Comparison of ENCODE assay signal across 8 cellular contexts in genomic region chr9:136849038-136849959, GRCh38. TPM values are rescaled to one million over a fixed set of nuclear protein-coding genes. Genes with fewer than 3 reads are reported as not detected.
DNase-seq lines count a peak whose midpoint lies in the region; ATAC-seq and TF ChIP-seq lines count a peak whose summit lies in the region.

TSS of gene PHPT1 (plus strand) at chr9:136849409. CDS start at chr9:136849431, 22 bp downstream.

- peaks cover 16% of the 10 kb centered on the region for H3K4me1 Mint-ChIP-seq in activated T-cell treated with anti-CD3 and anti-CD28 coated beads, Interleukin-2, amount 50 U/mL, for 4 hours (ENCODE audit: low read depth)

- peak; percentile 69 for ATAC-seq in GM21723 (IDR thresholded peaks at IDR 0.05; ENCODE audit: unreplicated experiment)
- peak; percentile 79 for ATAC-seq in Panc1
- peak; percentile 91 for ATAC-seq in activated T-cell treated with anti-CD3 and anti-CD28 coated beads, Interleukin-2, amount 50 U/mL, for 4 hours

- H3K9ac ChIP-seq in mucosa of rectum (ENCODE audit: low read depth in 1 of 2, low read length in 2 of 2): peak within 1 kb of the TSS; percentile 90 to 97

- CTCF ChIA-PET in Panc1 (lab: Charles Lee): no interaction called here

- H3K36me3 ChIP-seq in Panc1 (ENCODE audit: control insufficient read depth, insufficient read depth, low read length) (no peaks in the 10 kb centered on the region), mucosa of rectum (ENCODE audit: control insufficient read depth in 2 of 2, insufficient read depth in 2 of 2, low read length in 2 of 2) (peaks cover 4 to 10% of the 10 kb centered on the region in 2 donors)

- H3K27me3 ChIP-seq in Panc1 (ENCODE audit: control insufficient read depth, insufficient read depth, low read length): no peaks in the 10 kb centered on the region
- peaks cover 0 to 3% of the 10 kb centered on the region in 2 donors for H3K27me3 ChIP-seq in mucosa of rectum (ENCODE audit: control insufficient read depth in 2 of 2, insufficient read depth in 2 of 2, low read length in 2 of 2)

- no peak for TF ChIP-seq CTCF in Panc1 (IDR thresholded peaks at IDR 0.05)

- POLR2A ChIA-PET in Panc1 (lab: Charles Lee): no interaction called here

- H3K27ac ChIP-seq in Panc1 (ENCODE audit: low read length) (peak within 1 kb of the TSS; percentile 83), mucosa of rectum (ENCODE audit: low read depth in 2 of 2, low read length in 2 of 2) (peak within 1 kb of the TSS; percentile 94 to 98)

- H3K9me3 Mint-ChIP-seq in activated T-cell treated with anti-CD3 and anti-CD28 coated beads, Interleukin-2, amount 50 U/mL, for 4 hours: no peaks in the 10 kb centered on the region

- H3K27me3 Mint-ChIP-seq in activated T-cell treated with anti-CD3 and anti-CD28 coated beads, Interleukin-2, amount 50 U/mL, for 4 hours (ENCODE audit: low read depth): peaks cover 16% of the 10 kb centered on the region

- H3K4me1 ChIP-seq in Panc1 (ENCODE audit: control insufficient read depth, insufficient read depth, low read length): peaks cover 15% of the 10 kb centered on the region
- H3K4me1 ChIP-seq in mucosa of rectum (ENCODE audit: control insufficient read depth in 2 of 2, insufficient read depth in 2 of 2, low read length in 2 of 2): peaks cover 14 to 22% of the 10 kb centered on the region in 2 donors

- intact Hi-C loops in Panc1 (cut with micrococcal nuclease; ENCODE audit: unreplicated experiment): no loop called here

- DNase-seq in DMS53 (lab: John Stamatoyannopoulos, UW): peak; percentile 99
- peak; percentile 96 for DNase-seq in KG1 (lab: John Stamatoyannopoulos, UW)
- DNase-seq in Panc1 (ENCODE audit: low read depth, low spot score): peak; percentile 91
- DNase-seq in activated T-cell treated with anti-CD3 and anti-CD28 coated beads, Interleukin-2, amount 50 U/mL, for 4 hours: peak; percentile 95
- DNase-seq in erythroblast (lab: John Stamatoyannopoulos, UW): peak; percentile 99
- DNase-seq in stimulated activated CD8-positive, alpha-beta memory T cell treated with anti-CD3 and anti-CD28 coated beads, Interleukin-4, amount 100 ng/mL, for 48 hours: peak; percentile 97

- H3K4me3 ChIP-seq in Panc1 (ENCODE audit: low read depth in 2 of 2, low read length in 2 of 2) (peak within 1 kb of the TSS; percentile 69 to 83), mucosa of rectum (ENCODE audit: low read length in 2 of 2) (peak within 1 kb of the TSS; percentile 90 to 92)

- H3K36me3 Mint-ChIP-seq in activated T-cell treated with anti-CD3 and anti-CD28 coated beads, Interleukin-2, amount 50 U/mL, for 4 hours (ENCODE audit: insufficient read depth): no peaks in the 10 kb centered on the region

- TF ChIP-seq POLR2A in erythroblast (IDR thresholded peaks at IDR 0.05; ENCODE audit: low read length): peak; percentile 79

- H3K4me3 Mint-ChIP-seq in activated T-cell treated with anti-CD3 and anti-CD28 coated beads, Interleukin-2, amount 50 U/mL, for 4 hours: peak within 1 kb of the TSS; percentile 91

- H3K9me3 ChIP-seq in Panc1 (ENCODE audit: control insufficient read depth, insufficient read depth, low read depth, low read length) (no peaks in the 10 kb centered on the region), mucosa of rectum (ENCODE audit: control insufficient read depth in 2 of 2, low read length in 2 of 2) (no peaks in the 10 kb centered on the region)

- in situ Hi-C loops in Panc1 (cut with HindIII; ENCODE audit: low pct_unique_long_range_greater_than_20kb, low sequenced_read_pairs): no loop called here

- BruUV-seq in Panc1 (replicated peaks; lab: Mats Ljungman, UMichigan): no TSS peak

RNA-seq across cellular contexts. Expression of gene PHPT1, which starts in this region (rescaled TPM):
- total RNA-seq in Panc1 (2021; ENCODE audit: unreplicated experiment): 204 TPM
- 307 TPM for polyA plus RNA-seq in Panc1 (2012; ENCODE audit: insufficient read length)
- total RNA-seq in activated T-cell treated with anti-CD3 and anti-CD28 coated beads, Interleukin-2, amount 50 U/mL, for 4 hours: 100 to 1,000 TPM; 112 to 120 (median 119) TPM

Comparison
In these comparisons a context has a peak if more than half of its experiments do, and no peak if none do; other contexts are left out.
1. Peak in every context shown above with its lines: DNase-seq, ATAC-seq, H3K4me3 ChIP-seq and H3K27ac ChIP-seq.